Comparison of ENCODE assay signal across 10 cellular contexts in genomic region chr2:88452151-88452851, GRCh38. TPM values are rescaled to one million over a fixed set of nuclear protein-coding genes. Genes with fewer than 3 reads are reported as not detected.
DNase-seq lines count a peak whose midpoint lies in the region; ATAC-seq and TF ChIP-seq lines count a peak whose summit lies in the region.
"Had no signal": no experiment of that assay in that cellular context is flagged by ENCODE, and none has a peak within 500 bp of the region (broad histone marks: within the 10 kb centered on the region; RNA-seq: fewer than 3 reads in every experiment).

Gene FOXI3, minus strand, starts transcription at chr2:88452693. Its CDS starts 158 bp downstream, at chr2:88452535.

- intact Hi-C loops in PC-9 (cut with micrococcal nuclease; ENCODE audit: unreplicated experiment): no loop called here

- no peaks in the 10 kb centered on the region for H3K79me2 ChIP-seq in PC-9 (ENCODE audit: low read depth)

- TF ChIP-seq CTCF in upper lobe of left lung (IDR thresholded peaks at IDR 0.05) (no peak), PC-9 (conservative IDR thresholded peaks at IDR 0.05) (no peak)

- H3K27me3 ChIP-seq in upper lobe of left lung: peaks cover 6 to 40% (median 17%) of the 10 kb centered on the region in 4 donors
- peaks cover 31% of the 10 kb centered on the region for H3K27me3 ChIP-seq in PC-9 (ENCODE audit: insufficient read depth, low read depth)

- TF ChIP-seq EP300 in upper lobe of left lung (IDR thresholded peaks at IDR 0.05): no peak

- no peak within 1 kb of the TSS for H3K27ac ChIP-seq in upper lobe of left lung
- H3K27ac ChIP-seq in PC-9: no peak within 1 kb of the TSS
- H3K27ac ChIP-seq: vagina had no signal

- no TSS peak for BruUV-seq in PC-9 (replicated peaks; lab: Mats Ljungman, UMichigan)

- H3K4me3 Mint-ChIP-seq in activated T-cell treated with anti-CD3 and anti-CD28 coated beads, Interleukin-2, amount 50 U/mL, for 24 hours: peak within 1 kb of the TSS; percentile 71

- CTCF ChIA-PET in PC-9 (lab: Charles Lee): no interaction called here

- DNase-seq in activated naive CD4-positive, alpha-beta T cell treated with Interleukin-2 at 50 U/mL for 16 hours: peak; percentile 3
- no peak for DNase-seq in activated naive CD4-positive, alpha-beta T cell (lab: John Stamatoyannopoulos, UW)
- DNase-seq in activated T-cell treated with anti-CD3 and anti-CD28 coated beads, Interleukin-2, amount 50 U/mL, for 24 hours: peak; percentile 38
- DNase-seq in islet precursor cell (peak; percentile 70), upper lobe of left lung (peak in 1 of 2 donors; percentile 85), NCI-H2107 treated with DMSO at 0.1 percent for 48 hours (lab: John Stamatoyannopoulos, UW; ENCODE audit: unreplicated experiment) (no peak), PC-9 (no peak)

- H3K9me3 ChIP-seq in upper lobe of left lung (no peaks in the 10 kb centered on the region), PC-9 (ENCODE audit: insufficient read depth, low read depth) (no peaks in the 10 kb centered on the region)
- H3K9me3 ChIP-seq: vagina had no signal

- WGBS in upper lobe of left lung, 2 donors: 5% methylated on average over 17 of the region's 116 CpGs; no CpG with 5 or more reads in 1 of the 2 donors

- TF ChIP-seq POLR2A in upper lobe of left lung (IDR thresholded peaks at IDR 0.05): no peak

- no peaks in the 10 kb centered on the region for H3K9me2 ChIP-seq in PC-9 (ENCODE audit: insufficient read depth)

- H2AFZ ChIP-seq in PC-9: no peak within 1 kb of the TSS

- H3K4me3 ChIP-seq in upper lobe of left lung (peak within 1 kb of the TSS in 3 of 4 donors; percentile 28 to 46 (median 43)), PC-9 (no peak within 1 kb of the TSS)
- H3K4me3 ChIP-seq: lung had no signal

- H4K20me1 ChIP-seq in PC-9 (ENCODE audit: insufficient read depth): no peaks in the 10 kb centered on the region

- H3K9me3 Mint-ChIP-seq in activated T-cell treated with anti-CD3 and anti-CD28 coated beads, Interleukin-2, amount 50 U/mL, for 24 hours: no peaks in the 10 kb centered on the region

- peaks cover 10% of the 10 kb centered on the region for H3K4me1 Mint-ChIP-seq in activated T-cell treated with anti-CD3 and anti-CD28 coated beads, Interleukin-2, amount 50 U/mL, for 24 hours (ENCODE audit: low read depth)

- peaks cover 69% of the 10 kb centered on the region for H3K27me3 Mint-ChIP-seq in activated T-cell treated with anti-CD3 and anti-CD28 coated beads, Interleukin-2, amount 50 U/mL, for 24 hours

- POLR2A ChIA-PET in PC-9 (lab: Charles Lee; ENCODE audit: unreplicated experiment): no interaction called here

- no peak within 1 kb of the TSS for H3K4me2 ChIP-seq in PC-9

- ATAC-seq in upper lobe of left lung (ENCODE audit: low FRiP score in 2 of 2) (peak in 1 of 2 donors; percentile 35), GM21515 (IDR thresholded peaks at IDR 0.05; ENCODE audit: unreplicated experiment) (no peak)

- H3K4me1 ChIP-seq in upper lobe of left lung: peaks cover 6 to 15% (median 9%) of the 10 kb centered on the region in 4 donors
- no peaks in the 10 kb centered on the region for H3K4me1 ChIP-seq in PC-9 (replicated peaks; ENCODE audit: insufficient read depth)

- H3K27ac Mint-ChIP-seq in activated T-cell treated with anti-CD3 and anti-CD28 coated beads, Interleukin-2, amount 50 U/mL, for 24 hours: no peak within 1 kb of the TSS

- no peaks in the 10 kb centered on the region for H3K36me3 Mint-ChIP-seq in activated T-cell treated with anti-CD3 and anti-CD28 coated beads, Interleukin-2, amount 50 U/mL, for 24 hours (ENCODE audit: low read depth)

- no peaks in the 10 kb centered on the region for H3F3A ChIP-seq in PC-9 (ENCODE audit: insufficient read depth, low read depth)

- H3K36me3 ChIP-seq in upper lobe of left lung: no peaks in the 10 kb centered on the region
- H3K36me3 ChIP-seq in PC-9 (ENCODE audit: low read depth): no peaks in the 10 kb centered on the region
- H3K36me3 ChIP-seq: vagina had no signal

RNA-seq across cellular contexts. Expression of gene FOXI3, which starts in this region (rescaled TPM):
- total RNA-seq in upper lobe of left lung (under 1 TPM in 1 of 6 donors, not detected in 5; 0.09 TPM), PC-9 (2021) (not detected in 2 replicates)
- total RNA-seq: vagina had no signal

Comparison
In these comparisons a context has a peak if more than half of its experiments do, and no peak if none do; other contexts are left out.
1. DNase-seq: peak in activated naive CD4-positive, alpha-beta T cell treated with Interleukin-2 at 50 U/mL for 16 hours (single experiment), activated T-cell treated with anti-CD3 and anti-CD28 coated beads, Interleukin-2, amount 50 U/mL, for 24 hours (single experiment) and islet precursor cell (single experiment); none in activated naive CD4-positive, alpha-beta T cell (0 of 4), NCI-H2107 treated with DMSO at 0.1 percent for 48 hours (single experiment) and PC-9 (0 of 2).